ENCODE assay signal across 11 cellular contexts in the genomic region with DNA sequence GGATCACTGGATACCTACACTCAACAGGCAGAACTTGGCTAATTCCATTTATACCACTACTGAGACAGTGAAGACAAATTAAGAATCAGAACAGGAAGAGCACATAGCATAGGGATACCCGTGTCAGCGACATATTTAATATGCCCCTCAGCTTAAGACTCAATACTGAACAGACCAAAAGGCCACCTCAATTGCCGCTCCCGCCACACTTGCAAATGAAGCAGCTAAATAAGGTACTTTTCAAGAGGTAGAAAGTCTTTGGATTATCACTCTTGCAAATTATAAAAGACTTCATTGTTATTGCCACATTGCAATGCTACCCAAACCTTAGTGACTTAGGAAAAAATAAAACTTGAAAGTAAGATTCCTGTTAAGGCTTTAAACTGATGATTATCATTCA. TPM values are rescaled to one million over a fixed set of nuclear protein-coding genes. Genes with fewer than 3 reads are reported as not detected.
DNase-seq lines count a peak whose midpoint lies in the region; ATAC-seq and TF ChIP-seq lines count a peak whose summit lies in the region.
"Had no signal": no experiment of that assay in that cellular context is flagged by ENCODE, and none has a peak within 500 bp of the region (broad histone marks: within the 10 kb centered on the region; RNA-seq: fewer than 3 reads in every experiment).

No MANE protein-coding gene starts in this region.

- 2 to 15% methylated on average over 4 of the region's 4 CpGs for WGBS in gastroesophageal sphincter (ENCODE audit: low coverage in 1 of 2), 2 donors
- WGBS in spleen, 5 donors, result 30 to 47% (median 41%) methylated on average over 4 of the region's 4 CpGs

- peak overlapping the region; percentile 11 to 74 for H3K4me3 ChIP-seq in gastroesophageal sphincter
- peak overlapping the region in 7 of 8 donors; percentile 13 to 89 (median 69) for H3K4me3 ChIP-seq in spleen
- H3K4me3 ChIP-seq: body of pancreas had no signal

- no peak for TF ChIP-seq POLR2A in gastroesophageal sphincter (IDR thresholded peaks at IDR 0.05)
- no peak for TF ChIP-seq POLR2A in spleen (IDR thresholded peaks at IDR 0.05)

- POLR2A ChIA-PET in activated CD4-positive, alpha-beta memory T cell treated with anti-CD3 and anti-CD28 coated beads, Interleukin-2, amount 10 ng/mL, durations not matched to agents 7 days and 5 days (lab: Charles Lee), result interaction anchor here (1.6 to 2.9 kb wide), 4 partner anchors 10 to 68 kb away, joined by 6 to 17 read pairs (median 11); a partner anchor contains a TSS

- H3K27me3 Mint-ChIP-seq in T-helper 1 cell treated with Interleukin-12 subunit alpha and Interleukin-12 subunit beta and Interleukin-4 antibody, amounts not matched to agents 30 μg/mL and 1 μg/mL, for 36 hours (ENCODE audit: low read depth), result no peaks in the 10 kb centered on the region
- no peaks in the 10 kb centered on the region for H3K27me3 Mint-ChIP-seq in activated CD4-positive, alpha-beta memory T cell treated with anti-CD3 and anti-CD28 coated beads, Interleukin-2, amount 10 ng/mL, durations not matched to agents 7 days and 5 days

- H3K36me3 Mint-ChIP-seq in T-helper 1 cell treated with Interleukin-12 subunit alpha and Interleukin-12 subunit beta and Interleukin-4 antibody, amounts not matched to agents 30 μg/mL and 1 μg/mL, for 36 hours (ENCODE audit: low read depth), result peaks cover 67% of the 10 kb centered on the region
- H3K36me3 Mint-ChIP-seq in activated CD4-positive, alpha-beta memory T cell treated with anti-CD3 and anti-CD28 coated beads, Interleukin-2, amount 10 ng/mL, durations not matched to agents 7 days and 5 days (ENCODE audit: low read depth), result peaks cover 75% of the 10 kb centered on the region

- peak overlapping the region; percentile 95 for H3K4me3 Mint-ChIP-seq in T-helper 1 cell treated with Interleukin-12 subunit alpha and Interleukin-12 subunit beta and Interleukin-4 antibody, amounts not matched to agents 30 μg/mL and 1 μg/mL, for 36 hours
- peak overlapping the region; percentile 83 for H3K4me3 Mint-ChIP-seq in activated CD4-positive, alpha-beta memory T cell treated with anti-CD3 and anti-CD28 coated beads, Interleukin-2, amount 10 ng/mL, durations not matched to agents 7 days and 5 days

- no peak for TF ChIP-seq EP300 in gastroesophageal sphincter (IDR thresholded peaks at IDR 0.05)

- no peaks in the 10 kb centered on the region for H3K9me3 Mint-ChIP-seq in T-helper 1 cell treated with Interleukin-12 subunit alpha and Interleukin-12 subunit beta and Interleukin-4 antibody, amounts not matched to agents 30 μg/mL and 1 μg/mL, for 36 hours
- no peaks in the 10 kb centered on the region for H3K9me3 Mint-ChIP-seq in activated CD4-positive, alpha-beta memory T cell treated with anti-CD3 and anti-CD28 coated beads, Interleukin-2, amount 10 ng/mL, durations not matched to agents 7 days and 5 days

- intact Hi-C loops in spleen (cut with DNase I; ENCODE audit: low total_unique reads), result no loop called here

- TF ChIP-seq CTCF in gastroesophageal sphincter (IDR thresholded peaks at IDR 0.05) (no peak), spleen (IDR thresholded peaks at IDR 0.05 in 8 of 11, conservative IDR thresholded peaks at IDR 0.05 in 3 of 11) (no peak)

- peak overlapping the region; percentile 69 for H3K27ac Mint-ChIP-seq in T-helper 1 cell treated with Interleukin-12 subunit alpha and Interleukin-12 subunit beta and Interleukin-4 antibody, amounts not matched to agents 30 μg/mL and 1 μg/mL, for 36 hours
- H3K27ac Mint-ChIP-seq in activated CD4-positive, alpha-beta memory T cell treated with anti-CD3 and anti-CD28 coated beads, Interleukin-2, amount 10 ng/mL, durations not matched to agents 7 days and 5 days, result peak overlapping the region; percentile 61

- peaks cover 7 to 47% of the 10 kb centered on the region in 2 donors for H3K36me3 ChIP-seq in gastroesophageal sphincter
- H3K36me3 ChIP-seq in spleen, result peaks cover 0 to 64% (median 41%) of the 10 kb centered on the region in 6 donors

- DNase-seq in T-helper 1 cell, result no peak
- DNase-seq in activated CD4-positive, alpha-beta memory T cell treated with anti-CD3 and anti-CD28 coated beads, Interleukin-2, amount 10 ng/mL, durations not matched to agents 7 days and 5 days, result no peak
- no peak for DNase-seq in spleen
- DNase-seq: body of pancreas, SIG-M5 had no signal

- no peak for ATAC-seq in gastroesophageal sphincter
- no peak for ATAC-seq in GM19351 (IDR thresholded peaks at IDR 0.05; ENCODE audit: unreplicated experiment)
- no peak for ATAC-seq in HG02678 (IDR thresholded peaks at IDR 0.05; ENCODE audit: unreplicated experiment)
- no peak for ATAC-seq in GM18907 (IDR thresholded peaks at IDR 0.05; ENCODE audit: unreplicated experiment)
- ATAC-seq: body of pancreas had no signal

- H3K4me1 Mint-ChIP-seq in T-helper 1 cell treated with Interleukin-12 subunit alpha and Interleukin-12 subunit beta and Interleukin-4 antibody, amounts not matched to agents 30 μg/mL and 1 μg/mL, for 36 hours (ENCODE audit: low read depth), result peaks cover 48% of the 10 kb centered on the region
- peaks cover 65% of the 10 kb centered on the region for H3K4me1 Mint-ChIP-seq in activated CD4-positive, alpha-beta memory T cell treated with anti-CD3 and anti-CD28 coated beads, Interleukin-2, amount 10 ng/mL, durations not matched to agents 7 days and 5 days

- no peaks in the 10 kb centered on the region for H3K27me3 ChIP-seq in gastroesophageal sphincter
- peaks cover 0 to 3% (median 0%) of the 10 kb centered on the region in 7 donors for H3K27me3 ChIP-seq in spleen (replicated peaks in 1 of 7)
- H3K27me3 ChIP-seq: body of pancreas had no signal

- CTCF ChIA-PET in activated CD4-positive, alpha-beta memory T cell treated with anti-CD3 and anti-CD28 coated beads, Interleukin-2, amount 10 ng/mL, durations not matched to agents 7 days and 5 days (lab: Charles Lee), result interaction anchor here (0.7 to 2.1 kb wide), 3 partner anchors 12 to 1010 kb away, joined by 3 to 13 read pairs (median 4); no protein-coding TSS in a partner anchor

- peak overlapping the region in 3 of 4 donors; percentile 15 to 100 (median 99) for H3K27ac ChIP-seq in gastroesophageal sphincter
- H3K27ac ChIP-seq in spleen, result peak overlapping the region in 6 of 8 donors; percentile 35 to 100 (median 97)

- H3K4me1 ChIP-seq in gastroesophageal sphincter (peaks cover 0 to 83% (median 9%) of the 10 kb centered on the region in 3 donors), spleen (peaks cover 33 to 81% (median 65%) of the 10 kb centered on the region in 6 donors)

- H3K9me3 ChIP-seq in gastroesophageal sphincter (no peaks in the 10 kb centered on the region), spleen (no peaks in the 10 kb centered on the region)
- H3K9me3 ChIP-seq: body of pancreas had no signal

RNA-seq across cellular contexts. Expression of a gene that starts 3.1 kb away (rescaled TPM):
- 100 to 1,000 TPM; 511 to 521 TPM for total RNA-seq in activated CD4-positive, alpha-beta memory T cell treated with anti-CD3 and anti-CD28 coated beads, Interleukin-2, amount 10 ng/mL, durations not matched to agents 7 days and 5 days
- 100 to 1,000 TPM; 323 to 610 (median 490) TPM for total RNA-seq in gastroesophageal sphincter
- 100 to 1,000 TPM; 579 to 818 (median 658) TPM for total RNA-seq in spleen
- polyA plus RNA-seq in spleen, result 100 to 1,000 TPM; 150 to 224 (median 204) TPM

RNA-seq across cellular contexts. Expression of a gene that starts 35.1 kb away (rescaled TPM):
- total RNA-seq in activated CD4-positive, alpha-beta memory T cell treated with anti-CD3 and anti-CD28 coated beads, Interleukin-2, amount 10 ng/mL, durations not matched to agents 7 days and 5 days, result under 1 TPM; 0.75 to 0.88 TPM
- total RNA-seq in gastroesophageal sphincter (10 to 100 TPM in 1 of 4 donors, 1 to 10 TPM in 3; 2.6 to 19.7 (median 5.4) TPM), spleen (1 to 10 TPM; 1.5 to 4.9 (median 3.1) TPM)
- polyA plus RNA-seq in spleen, result 1 to 10 TPM in 2 of 3 donors, under 1 TPM in 1; 1.00 to 3.1 (median 1.2) TPM

RNA-seq across cellular contexts. Expression of a gene that starts 48.0 kb away (rescaled TPM):
- total RNA-seq in activated CD4-positive, alpha-beta memory T cell treated with anti-CD3 and anti-CD28 coated beads, Interleukin-2, amount 10 ng/mL, durations not matched to agents 7 days and 5 days, result not detected
- total RNA-seq in gastroesophageal sphincter, result not detected
- not detected for total RNA-seq in spleen
- not detected for polyA plus RNA-seq in spleen
- total RNA-seq: body of pancreas, renal cortical epithelial cell had no signal
